ENCODE assay signal across 8 cellular contexts in genomic region chr19:51367565-51368365, GRCh38. TPM values are rescaled to one million over a fixed set of nuclear protein-coding genes. Genes with fewer than 3 reads are reported as not detected.
A peak's percentile ranks its signal among the peaks of the same experiment; 100 is the strongest.
DNase-seq lines count a peak whose midpoint lies in the region; ATAC-seq and TF ChIP-seq lines count a peak whose summit lies in the region.

No MANE protein-coding gene starts in this region.

- H3K36me3 ChIP-seq in kidney epithelial cell (ENCODE audit: control insufficient read depth, insufficient read depth, low read length), result no peaks in the 10 kb centered on the region

- DNase-seq in NCI-H2227 treated with DMSO at 0.1 percent for 48 hours (lab: John Stamatoyannopoulos, UW) (peak; percentile 92), cerebellum (ENCODE audit: low spot score) (peak; percentile 98), kidney epithelial cell (ENCODE audit: low read depth) (peak; percentile 85), NCI-H510A (lab: John Stamatoyannopoulos, UW) (no peak)
- DNase-seq in activated CD4-positive, alpha-beta T cell treated with anti-CD3 and anti-CD28 coated beads for 1 hour, result peak; percentile 93
- DNase-seq in stimulated activated CD4-positive, alpha-beta T cell treated with anti-CD3 and anti-CD28 coated beads, Interleukin-15, amount 100 ng/mL, for 24 hours, result peak; percentile 100

- no peak for TF ChIP-seq CTCF in kidney epithelial cell (IDR thresholded peaks at IDR 0.05; ENCODE audit: insufficient read depth, low read length, poor library complexity, severe bottlenecking)

- H3K27me3 ChIP-seq in kidney epithelial cell (ENCODE audit: control insufficient read depth, insufficient read depth, low read length), result no peaks in the 10 kb centered on the region

- ATAC-seq in GM18502 (IDR thresholded peaks at IDR 0.05; ENCODE audit: poor library complexity, unreplicated experiment) (peak; percentile 82), HG02884 (IDR thresholded peaks at IDR 0.05; ENCODE audit: unreplicated experiment) (peak; percentile 78)

- peak overlapping the region; percentile 90 for H3K4me3 ChIP-seq in kidney epithelial cell (ENCODE audit: low read depth, low read length)

RNA-seq across cellular contexts. Expression of gene CLDND2, which starts 1.0 kb away (rescaled TPM):
- total RNA-seq in cerebellum (not detected), kidney epithelial cell (not detected in 2 replicates)

RNA-seq across cellular contexts. Expression of gene ETFB, which starts 1.6 kb away (rescaled TPM):
- total RNA-seq in cerebellum, result 48.5 TPM
- total RNA-seq in kidney epithelial cell, result 29.8 and 36.9 TPM in 2 replicates

RNA-seq across cellular contexts. Expression of gene NKG7, which starts 4.7 kb away (rescaled TPM):
- total RNA-seq in cerebellum, result 0.45 TPM
- total RNA-seq in kidney epithelial cell, result not detected in 2 replicates

RNA-seq across cellular contexts. Expression of gene LIM2, which starts 20.0 kb away (rescaled TPM):
- total RNA-seq in cerebellum (not detected), kidney epithelial cell (not detected in 2 replicates)

RNA-seq across cellular contexts. Expression of gene C19orf84, which starts 22.6 kb away (rescaled TPM):
- total RNA-seq in cerebellum (not detected), kidney epithelial cell (not detected in 2 replicates)
